In the genomic region with DNA sequence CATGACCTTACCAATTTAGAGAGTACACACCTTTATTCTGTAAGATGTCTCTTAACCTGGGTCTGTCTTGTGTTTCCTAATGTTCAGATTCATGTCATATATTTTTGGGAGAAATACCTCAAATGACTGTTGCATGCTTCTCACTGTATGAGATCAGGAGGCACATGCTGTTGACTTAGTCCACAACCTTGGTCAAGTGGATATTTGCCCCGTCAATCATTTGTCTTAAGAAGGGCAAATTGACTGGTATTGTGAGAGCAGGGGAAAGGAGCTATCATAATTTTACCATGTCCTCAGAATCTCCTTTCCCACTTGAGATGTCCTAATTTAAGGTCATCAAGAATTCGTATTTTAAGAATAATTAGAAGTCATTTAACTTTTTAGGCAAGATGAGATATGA, we compare ENCODE assay signal across 16 cellular contexts. TPM values are rescaled to one million over a fixed set of nuclear protein-coding genes. Genes with fewer than 3 reads are reported as not detected.
DNase-seq lines count a peak whose midpoint lies in the region; ATAC-seq and TF ChIP-seq lines count a peak whose summit lies in the region.
"Had no signal": no experiment of that assay in that cellular context is flagged by ENCODE, and none has a peak within 500 bp of the region (broad histone marks: within the 10 kb centered on the region; RNA-seq: fewer than 3 reads in every experiment).

No MANE protein-coding gene starts in this region.

- POLR2A ChIA-PET in HEK293T (lab: Yijun Ruan, JAX): no interaction called here

- H3K9ac ChIP-seq in Loucy (ENCODE audit: low read depth, low read length, poor library complexity, severe bottlenecking) (no peak overlapping the region), endodermal cell (ENCODE audit: extremely low read depth, low read length, poor library complexity, severe bottlenecking) (no peak overlapping the region), smooth muscle cell (ENCODE audit: low read depth) (no peak overlapping the region)

- no peaks in the 10 kb centered on the region; the same call in 1 of the 2 replicates for H3K79me2 ChIP-seq in Loucy (ENCODE audit: insufficient read depth, low read length)
- H3K79me2 ChIP-seq in smooth muscle cell (ENCODE audit: low read depth): peaks cover 48% of the 10 kb centered on the region

- H3K36me3 ChIP-seq in Loucy (ENCODE audit: insufficient read depth, low read length): peaks cover 3% of the 10 kb centered on the region; the same call in 1 of the 2 replicates
- peaks cover 9% of the 10 kb centered on the region for H3K36me3 ChIP-seq in endodermal cell (ENCODE audit: control insufficient read depth, insufficient read depth, low read length)
- H3K36me3 ChIP-seq in smooth muscle cell (ENCODE audit: low read depth): no peaks in the 10 kb centered on the region

- no peak for TF ChIP-seq CTCF in Loucy (conservative IDR thresholded peaks at IDR 0.05; ENCODE audit: low read length)
- TF ChIP-seq CTCF in endodermal cell (conservative IDR thresholded peaks at IDR 0.05): no peak
- no peak for TF ChIP-seq CTCF in smooth muscle cell (IDR thresholded peaks at IDR 0.05; ENCODE audit: borderline replicate concordance, insufficient read depth, poor library complexity, severe bottlenecking)
- TF ChIP-seq CTCF in omental fat pad (IDR thresholded peaks at IDR 0.05): no peak

- H3K27ac ChIP-seq in endodermal cell (ENCODE audit: low read depth, low read length) (no peak overlapping the region), smooth muscle cell (ENCODE audit: low read depth) (no peak overlapping the region)

- no peak for DNase-seq in HEK293T (ENCODE audit: extremely low spot score)
- no peak for DNase-seq in endodermal cell
- DNase-seq in memory B cell (ENCODE audit: low spot score in 2 of 2): no peak
- no peak for DNase-seq in smooth muscle cell (lab: John Stamatoyannopoulos, UW; ENCODE audit: unreplicated experiment)
- DNase-seq in NCI-H128 (lab: John Stamatoyannopoulos, UW; ENCODE audit: unreplicated experiment): no peak
- no peak for DNase-seq in omental fat pad (ENCODE audit: low spot score)
- DNase-seq: C1 segment of cervical spinal cord; Calu3; CD4-positive, alpha-beta memory T cell; COR-L47; DMS53; DMS79 treated with DMSO at 0.1 percent for 48 hours; GF-D8; GOT3 had no signal

- ATAC-seq in memory B cell (ENCODE audit: low read depth) (no peak), omental fat pad (ENCODE audit: low FRiP score) (no peak)

- H3K4me1 ChIP-seq in Loucy (ENCODE audit: insufficient read depth, low read length, poor library complexity, severe bottlenecking) (peaks cover 6% of the 10 kb centered on the region), endodermal cell (ENCODE audit: control insufficient read depth, insufficient read depth, low read length) (no peaks in the 10 kb centered on the region), smooth muscle cell (ENCODE audit: low read depth) (no peaks in the 10 kb centered on the region)
- H3K4me1 ChIP-seq: HAP-1 had no signal

- peaks cover 16% of the 10 kb centered on the region for H3K4me1 Mint-ChIP-seq in endodermal cell
- H3K4me1 Mint-ChIP-seq in memory B cell: peaks cover 18% of the 10 kb centered on the region

- no peaks in the 10 kb centered on the region for H3K9me2 ChIP-seq in Loucy (replicated peaks; ENCODE audit: low read depth, low read length)

- 100% methylated on average over 2 of the region's 2 CpGs; no CpG with 5 or more reads in 1 of the 2 experiments for WGBS in endodermal cell (ENCODE audit: insufficient coverage in 1 of 2, insufficient read length in 1 of 2), 2 experiments
- 96% methylated on average over 2 of the region's 2 CpGs for WGBS in smooth muscle cell (ENCODE audit: low lambda C conversion rate)

- H3K27ac Mint-ChIP-seq in endodermal cell (peak overlapping the region; percentile 9), memory B cell (peak overlapping the region; percentile 55)
- H3K27ac Mint-ChIP-seq: CD4-positive, alpha-beta memory T cell had no signal

- H3K9me3 Mint-ChIP-seq in endodermal cell: no peaks in the 10 kb centered on the region
- no peaks in the 10 kb centered on the region for H3K9me3 Mint-ChIP-seq in memory B cell
- H3K9me3 Mint-ChIP-seq: CD4-positive, alpha-beta memory T cell had no signal

- H3K4me3 ChIP-seq in Loucy (ENCODE audit: low read length, poor library complexity, severe bottlenecking) (no peak overlapping the region), endodermal cell (ENCODE audit: low read length) (no peak overlapping the region), smooth muscle cell (no peak overlapping the region)
- H3K4me3 ChIP-seq: HAP-1 had no signal

- peaks cover 29% of the 10 kb centered on the region for H3K36me3 Mint-ChIP-seq in endodermal cell (ENCODE audit: low read depth)
- H3K36me3 Mint-ChIP-seq in memory B cell: peaks cover 18% of the 10 kb centered on the region

- no peaks in the 10 kb centered on the region for H3F3A ChIP-seq in Loucy (ENCODE audit: low read depth)
- no peaks in the 10 kb centered on the region for H3F3A ChIP-seq in smooth muscle cell (ENCODE audit: low read depth)

- H3K4me3 Mint-ChIP-seq in endodermal cell (no peak overlapping the region), memory B cell (no peak overlapping the region)
- H3K4me3 Mint-ChIP-seq: CD4-positive, alpha-beta memory T cell had no signal

- H3K27me3 ChIP-seq in Loucy (ENCODE audit: insufficient read depth, low read length, poor library complexity, severe bottlenecking): no peaks in the 10 kb centered on the region
- no peaks in the 10 kb centered on the region for H3K27me3 ChIP-seq in endodermal cell (ENCODE audit: control insufficient read depth, insufficient read depth, low read length, poor library complexity, severe bottlenecking)
- no peaks in the 10 kb centered on the region for H3K27me3 ChIP-seq in smooth muscle cell (ENCODE audit: low read depth)

- H4K20me1 ChIP-seq in Loucy (ENCODE audit: insufficient read depth, low read length, poor library complexity, severe bottlenecking): no peaks in the 10 kb centered on the region
- peaks cover 29% of the 10 kb centered on the region for H4K20me1 ChIP-seq in smooth muscle cell (ENCODE audit: low read depth)

- no peaks in the 10 kb centered on the region for H3K9me3 ChIP-seq in Loucy (ENCODE audit: insufficient read depth, low read depth, low read length)
- no peaks in the 10 kb centered on the region for H3K9me3 ChIP-seq in endodermal cell (ENCODE audit: control insufficient read depth, low read length)
- no peaks in the 10 kb centered on the region for H3K9me3 ChIP-seq in smooth muscle cell (replicated peaks; ENCODE audit: low read depth)
- H3K9me3 ChIP-seq: HAP-1 had no signal

- H3K4me2 ChIP-seq in Loucy (ENCODE audit: low read depth, low read length, poor library complexity, severe bottlenecking) (peak overlapping the region; percentile 4), smooth muscle cell (no peak overlapping the region)

- CTCF ChIA-PET in HEK293T (lab: Yijun Ruan, JAX): no interaction called here

- no peak overlapping the region for H2AFZ ChIP-seq in Loucy (ENCODE audit: low read length)
- no peak overlapping the region for H2AFZ ChIP-seq in smooth muscle cell (ENCODE audit: low read depth)

- H3K27me3 Mint-ChIP-seq in endodermal cell (ENCODE audit: insufficient read depth): no peaks in the 10 kb centered on the region
- H3K27me3 Mint-ChIP-seq in memory B cell: no peaks in the 10 kb centered on the region
- H3K27me3 Mint-ChIP-seq: CD4-positive, alpha-beta memory T cell had no signal

TF ChIP-seq in HEK293T, 16 proteins besides CTCF, POLR2A, EP300 and RAD21:
- TF ChIP-seq HDGF (IDR thresholded peaks at IDR 0.05; ENCODE audit: borderline replicate concordance) (no peak), ELF4 (IDR thresholded peaks at IDR 0.05) (no peak), PKNOX1 (IDR thresholded peaks at IDR 0.05) (0 out of 2 replicates have a peak, but pooled peaks have one; percentile 24), ZNF384 (IDR thresholded peaks at IDR 0.05) (no peak), FOXA1 (IDR thresholded peaks at IDR 0.05) (no peak)

RNA-seq across cellular contexts. Expression of gene NUDT9, which starts 11.0 kb away (rescaled TPM):
- total RNA-seq in endodermal cell (10 to 100 TPM; 23.2 to 28.6 TPM), smooth muscle cell (8.0 and 10.5 TPM in 2 replicates), omental fat pad (10 to 100 TPM; 14.4 to 27.5 (median 25.9) TPM)
- polyA plus RNA-seq in endodermal cell (2013, experiment 1 of 2): 24.5 TPM
- polyA plus RNA-seq in endodermal cell (2013, experiment 2 of 2): 21.6 TPM
- 20.7 and 26.5 TPM in 2 replicates for polyA plus RNA-seq in smooth muscle cell

RNA-seq across cellular contexts. Expression of gene HSD17B11, which starts 42.4 kb away (rescaled TPM):
- 10 to 100 TPM; 18.3 to 22.7 TPM for total RNA-seq in endodermal cell
- polyA plus RNA-seq in endodermal cell (2013, experiment 1 of 2): 36.7 TPM
- 30.2 TPM for polyA plus RNA-seq in endodermal cell (2013, experiment 2 of 2)
- 26.0 and 52.2 TPM in 2 replicates for total RNA-seq in smooth muscle cell
- polyA plus RNA-seq in smooth muscle cell: 10.7 and 12.8 TPM in 2 replicates
- total RNA-seq in omental fat pad: 100 to 1,000 TPM in 1 of 4 donors, 10 to 100 TPM in 3; 87.6 to 171 (median 97.9) TPM
